In the genomic region with DNA sequence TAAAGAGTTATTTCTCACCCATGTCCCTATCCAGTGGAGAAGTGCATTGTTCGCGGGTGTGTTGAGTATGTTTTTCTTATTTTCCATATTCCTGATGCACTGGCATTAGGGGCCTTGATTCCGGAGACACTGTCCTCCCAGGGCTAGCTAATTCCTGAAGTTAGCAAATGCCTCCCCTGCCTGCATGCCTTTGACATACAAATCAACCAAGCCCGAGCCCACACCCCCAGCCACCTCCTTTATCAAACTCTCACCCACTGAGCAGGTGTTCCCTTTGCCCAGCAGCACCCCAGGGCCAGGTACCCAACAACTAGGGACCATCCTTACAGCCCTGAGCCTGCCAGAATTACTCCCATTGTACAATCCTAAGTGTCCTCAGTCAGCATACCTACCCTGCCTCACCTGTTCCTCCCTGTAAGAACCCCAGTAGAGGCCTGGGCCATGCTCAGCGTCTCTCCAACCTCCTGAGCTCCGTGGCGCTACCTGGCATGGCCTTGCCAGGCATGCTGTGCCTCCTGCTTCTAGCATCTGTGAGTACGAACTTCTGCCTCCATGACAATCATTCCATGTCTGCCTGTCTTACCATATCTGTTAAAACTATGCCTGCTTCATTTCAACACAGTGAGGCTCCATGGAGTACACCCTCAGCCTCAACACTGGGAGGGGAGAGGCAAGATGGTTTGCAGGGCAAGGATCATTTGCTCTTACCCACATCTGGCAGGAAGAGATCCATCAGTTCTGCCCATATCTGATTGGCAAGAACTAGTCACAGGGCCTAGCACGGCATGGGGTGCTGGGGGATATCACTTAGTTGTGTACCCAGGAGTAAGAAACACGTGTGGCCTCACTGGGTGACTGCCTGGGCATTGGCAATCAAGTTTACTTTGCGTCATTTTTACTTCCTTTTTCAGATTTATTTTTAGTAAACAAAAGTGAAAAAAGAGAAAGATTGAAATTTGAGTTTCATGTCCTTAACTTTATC, we compare ENCODE assay signal across 11 cellular contexts.
DNase-seq lines count a peak whose midpoint lies in the region; ATAC-seq and TF ChIP-seq lines count a peak whose summit lies in the region.
"Had no signal": no experiment of that assay in that cellular context is flagged by ENCODE, and none has a peak within 500 bp of the region (broad histone marks: within the 10 kb centered on the region; RNA-seq: fewer than 3 reads in every experiment).

No MANE protein-coding gene starts in this region.

- no peak for DNase-seq in activated naive CD4-positive, alpha-beta T cell treated with anti-CD3 and anti-CD28 coated beads, Interleukin-2, amount 10 ng/mL, durations not matched to agents 7 days and 5 days
- DNase-seq in activated naive CD4-positive, alpha-beta T cell treated with anti-CD3 and anti-CD28 coated beads, Interleukin-2, amount 50 U/mL, for 16 hours = no peak
- DNase-seq in NOMO-1 treated with dmso at 0.1 percent for 144 hours (lab: John Stamatoyannopoulos, UW; ENCODE audit: unreplicated experiment) = peak; percentile 70
- DNase-seq in left lobe of liver (ENCODE audit: low spot score) = no peak
- DNase-seq in type B pancreatic cell (ENCODE audit: extremely low spot score, unreplicated experiment) = no peak
- DNase-seq in MCF 10A (ENCODE audit: unreplicated experiment) = no peak
- DNase-seq in pons (ENCODE audit: low spot score) = no peak
- DNase-seq: activated T-cell treated with anti-CD3 and anti-CD28 coated beads, Interleukin-2, amount 50 U/mL, for 1 hour; left cardiac atrium; stimulated activated CD4-positive, alpha-beta T cell treated with anti-CD3 and anti-CD28 coated beads, Interleukin-15, amount 100 ng/mL, for 24 hours had no signal

- CTCF ChIA-PET in activated naive CD4-positive, alpha-beta T cell treated with anti-CD3 and anti-CD28 coated beads, Interleukin-2, amount 10 ng/mL, durations not matched to agents 7 days and 5 days (lab: Charles Lee) = interaction anchor here (1.3 kb wide), 1 partner anchor 21 kb away, joined by 3 read pairs; no protein-coding TSS in a partner anchor
- CTCF ChIA-PET in MCF 10A (lab: Yijun Ruan, JAX) = interaction anchor here (0.6 kb wide), 1 partner anchor 23 kb away, joined by 3 read pairs; no protein-coding TSS in a partner anchor

- H3K36me3 Mint-ChIP-seq in activated naive CD4-positive, alpha-beta T cell treated with anti-CD3 and anti-CD28 coated beads, Interleukin-2, amount 10 ng/mL, durations not matched to agents 7 days and 5 days = no peaks in the 10 kb centered on the region
- peaks cover 5% of the 10 kb centered on the region for H3K36me3 Mint-ChIP-seq in type B pancreatic cell
- no peaks in the 10 kb centered on the region for H3K36me3 Mint-ChIP-seq in MCF 10A (ENCODE audit: insufficient read depth, unreplicated experiment)

- H3K27me3 Mint-ChIP-seq in activated naive CD4-positive, alpha-beta T cell treated with anti-CD3 and anti-CD28 coated beads, Interleukin-2, amount 10 ng/mL, durations not matched to agents 7 days and 5 days = peaks cover 5% of the 10 kb centered on the region
- H3K27me3 Mint-ChIP-seq in type B pancreatic cell = no peaks in the 10 kb centered on the region
- H3K27me3 Mint-ChIP-seq in MCF 10A (ENCODE audit: insufficient read depth, unreplicated experiment) = no peaks in the 10 kb centered on the region

- H3K4me3 Mint-ChIP-seq in activated naive CD4-positive, alpha-beta T cell treated with anti-CD3 and anti-CD28 coated beads, Interleukin-2, amount 10 ng/mL, durations not matched to agents 7 days and 5 days = no peak overlapping the region
- H3K4me3 Mint-ChIP-seq in type B pancreatic cell (no peak overlapping the region), MCF 10A (ENCODE audit: unreplicated experiment) (no peak overlapping the region)

- ATAC-seq in left lobe of liver (peak; percentile 27), GM18519 (IDR thresholded peaks at IDR 0.05; ENCODE audit: low FRiP score, unreplicated experiment) (no peak)

- peaks cover 49% of the 10 kb centered on the region for H3K4me1 Mint-ChIP-seq in activated naive CD4-positive, alpha-beta T cell treated with anti-CD3 and anti-CD28 coated beads, Interleukin-2, amount 10 ng/mL, durations not matched to agents 7 days and 5 days
- H3K4me1 Mint-ChIP-seq in type B pancreatic cell (ENCODE audit: unreplicated experiment) = peaks cover 51% of the 10 kb centered on the region
- H3K4me1 Mint-ChIP-seq in MCF 10A (ENCODE audit: insufficient read depth, unreplicated experiment) = peaks cover 7% of the 10 kb centered on the region

- H3K27ac Mint-ChIP-seq in activated naive CD4-positive, alpha-beta T cell treated with anti-CD3 and anti-CD28 coated beads, Interleukin-2, amount 10 ng/mL, durations not matched to agents 7 days and 5 days = peak overlapping the region; percentile 94
- H3K27ac Mint-ChIP-seq in type B pancreatic cell (peak overlapping the region; percentile 65), MCF 10A (ENCODE audit: low read depth, unreplicated experiment) (no peak overlapping the region)

- intact Hi-C loops in MCF 10A (cut with micrococcal nuclease) = no loop called here

- BruUV-seq in MCF 10A (replicated peaks; lab: Mats Ljungman, UMichigan) = no TSS peak

- POLR2A ChIA-PET in MCF 10A (lab: Yijun Ruan, JAX) = no interaction called here

- no peak for TF ChIP-seq CTCF in type B pancreatic cell (conservative IDR thresholded peaks at IDR 0.05)
- TF ChIP-seq CTCF in MCF 10A (IDR thresholded peaks at IDR 0.05; ENCODE audit: unreplicated experiment) = no peak

- H3K9me3 Mint-ChIP-seq in activated naive CD4-positive, alpha-beta T cell treated with anti-CD3 and anti-CD28 coated beads, Interleukin-2, amount 10 ng/mL, durations not matched to agents 7 days and 5 days = peaks cover 2% of the 10 kb centered on the region
- H3K9me3 Mint-ChIP-seq in type B pancreatic cell = no peaks in the 10 kb centered on the region
- no peaks in the 10 kb centered on the region for H3K9me3 Mint-ChIP-seq in MCF 10A (ENCODE audit: unreplicated experiment)
